8 cellular contexts compared by ENCODE assay signal in genomic region chr5:119356384-119357188, GRCh38. TPM values are rescaled to one million over a fixed set of nuclear protein-coding genes. Genes with fewer than 3 reads are reported as not detected.
DNase-seq lines count a peak whose midpoint lies in the region; ATAC-seq and TF ChIP-seq lines count a peak whose summit lies in the region.

No MANE protein-coding gene starts in this region.

- no peaks in the 10 kb centered on the region for H3K36me3 ChIP-seq in mammary epithelial cell (ENCODE audit: insufficient read depth, low read length)

- dilution Hi-C loops in mammary epithelial cell (cut with HindIII; ENCODE audit: low sequenced_read_pairs), result no loop called here

- peak overlapping the region; percentile 86 for H3K4me2 ChIP-seq in mammary epithelial cell (ENCODE audit: insufficient read depth, low read depth, low read length)

- H3K79me2 ChIP-seq in mammary epithelial cell (ENCODE audit: insufficient read depth, low read length), result peaks cover 58% of the 10 kb centered on the region

- 15% methylated on average over 9 of the region's 9 CpGs for WGBS in mammary epithelial cell (ENCODE audit: low coverage, missing lambda C conversion rate)

- H3K4me1 ChIP-seq in mammary epithelial cell (ENCODE audit: insufficient read depth, low read length), result peaks cover 46% of the 10 kb centered on the region

- peak overlapping the region; percentile 93 for H2AFZ ChIP-seq in mammary epithelial cell (ENCODE audit: low read depth, low read length)

- no peaks in the 10 kb centered on the region for H3K9me3 ChIP-seq in mammary epithelial cell (replicated peaks; ENCODE audit: insufficient read depth, low read length)

- no peak overlapping the region for H3K4me3 ChIP-seq in LNCaP clone FGC (ENCODE audit: low read depth, low read length)
- H3K4me3 ChIP-seq in mammary epithelial cell (replicated peaks in 1 of 3; ENCODE audit: insufficient read depth in 1 of 3, low read depth in 2 of 3, low read length in 3 of 3), result peak overlapping the region; percentile 69 to 77 (median 71)

- peak overlapping the region; percentile 77 for H3K27ac ChIP-seq in mammary epithelial cell (ENCODE audit: insufficient read depth, low read depth, low read length)

- peak; percentile 50 for DNase-seq in Daoy (ENCODE audit: low read depth)
- DNase-seq in LNCaP clone FGC (ENCODE audit: low read depth), result peak; percentile 15
- no peak for DNase-seq in mammary epithelial cell
- DNase-seq in lung microvascular endothelial cell (ENCODE audit: low read depth in 2 of 2), result peak; percentile 13 to 19
- DNase-seq in NCI-H2081 (lab: John Stamatoyannopoulos, UW), result no peak
- DNase-seq in medulla oblongata (ENCODE audit: extremely low spot score), result no peak
- DNase-seq in activated CD4-positive, alpha-beta T cell treated with anti-CD3 and anti-CD28 coated beads, Interleukin-2, amount 50 U/mL, for 1 hour, result no peak

- CTCF ChIA-PET in mammary epithelial cell (lab: Charles Lee; ENCODE audit: low non-redundant PET), result interaction anchor here (0.7 kb wide), 1 partner anchor 937 kb away, joined by 3 read pairs; no protein-coding TSS in a partner anchor

- peak overlapping the region; percentile 97 for H3K9ac ChIP-seq in mammary epithelial cell (ENCODE audit: insufficient read depth, low read length)

- TF ChIP-seq CTCF in LNCaP clone FGC (IDR thresholded peaks at IDR 0.05; ENCODE audit: control insufficient read depth, extremely low read depth, insufficient read depth) (no peak), mammary epithelial cell (conservative IDR thresholded peaks at IDR 0.05 in 1 of 2, IDR thresholded peaks at IDR 0.05 in 1 of 2; ENCODE audit: extremely low read depth in 1 of 2, insufficient read depth in 1 of 2, low read depth in 1 of 2, low read length in 2 of 2) (no peak)

- no peaks in the 10 kb centered on the region for H4K20me1 ChIP-seq in mammary epithelial cell (ENCODE audit: insufficient read depth, low read length)

- H3K27me3 ChIP-seq in mammary epithelial cell (ENCODE audit: insufficient read depth, low read length), result no peaks in the 10 kb centered on the region

- intact Hi-C loops in mammary epithelial cell (cut with micrococcal nuclease), result loop anchor here (1.0 kb wide), 1 partner anchor 41 kb away; no protein-coding TSS in a partner anchor

- in situ Hi-C loops in mammary epithelial cell (cut with MboI; ENCODE audit: low sequenced_read_pairs in 2 of 2), result no loop called here

- BruUV-seq in mammary epithelial cell (replicated peaks; lab: Mats Ljungman, UMichigan), result no TSS peak

- ATAC-seq in GM21529 (IDR thresholded peaks at IDR 0.05; ENCODE audit: unreplicated experiment), result no peak

RNA-seq across cellular contexts. Expression of gene TNFAIP8, which starts 0.8 kb away (rescaled TPM):
- total RNA-seq in Daoy (2014; rRNA removed; shearing (Covaris generic)), result 51.7 and 52.8 TPM in 2 replicates
- 10 to 100 TPM; 11.3 to 15.9 TPM for total RNA-seq in mammary epithelial cell
- 15.4 TPM for polyA plus RNA-seq in mammary epithelial cell
- polyA minus RNA-seq in mammary epithelial cell, result 7.1 TPM
- 5.4 and 8.3 TPM in 2 replicates for total RNA-seq in lung microvascular endothelial cell

Comparison
In these comparisons a context has a peak if more than half of its experiments do, and no peak if none do; other contexts are left out.
1. DNase-seq: peak in Daoy (single experiment), LNCaP clone FGC (single experiment) and lung microvascular endothelial cell (2 of 2); none in mammary epithelial cell (single experiment), NCI-H2081 (0 of 2), medulla oblongata (single experiment) and activated CD4-positive, alpha-beta T cell treated with anti-CD3 and anti-CD28 coated beads, Interleukin-2, amount 50 U/mL, for 1 hour (single experiment).